Comparison of ENCODE assay signal across 21 cellular contexts in genomic region chr1:222652676-222653075, GRCh38. TPM values are rescaled to one million over a fixed set of nuclear protein-coding genes. Genes with fewer than 3 reads are reported as not detected.
DNase-seq lines count a peak whose midpoint lies in the region; ATAC-seq and TF ChIP-seq lines count a peak whose summit lies in the region.
"Had no signal": no experiment of that assay in that cellular context is flagged by ENCODE, and none has a peak within 500 bp of the region (broad histone marks: within the 10 kb centered on the region; RNA-seq: fewer than 3 reads in every experiment).

No MANE protein-coding gene starts in this region.

- H3K4me3 Mint-ChIP-seq in stimulated activated naive CD8-positive, alpha-beta T cell treated with anti-CD3 and anti-CD28 coated beads, Interleukin-15, amount 100 ng/mL, for 72 hours: peak overlapping the region; percentile 56 to 59
- H3K4me3 Mint-ChIP-seq: HFFc6 had no signal

- H3K4me1 ChIP-seq in effector memory CD4-positive, alpha-beta T cell (ENCODE audit: control insufficient read depth, insufficient read depth, low read length, poor library complexity, severe bottlenecking): peaks cover 13% of the 10 kb centered on the region
- H3K4me1 ChIP-seq in right lobe of liver (peaks cover 0 to 8% (median 0%) of the 10 kb centered on the region in 4 donors), gastrocnemius medialis (no peaks in the 10 kb centered on the region), heart left ventricle (peaks cover 0 to 18% (median 0%) of the 10 kb centered on the region in 12 donors)
- H3K4me1 ChIP-seq: foreskin keratinocyte, suprapubic skin had no signal

- H3K27me3 ChIP-seq in effector memory CD4-positive, alpha-beta T cell (replicated peaks; ENCODE audit: control insufficient read depth, insufficient read depth, low read length, poor library complexity, severe bottlenecking): no peaks in the 10 kb centered on the region
- H3K27me3 ChIP-seq in right lobe of liver (no peaks in the 10 kb centered on the region), gastrocnemius medialis (no peaks in the 10 kb centered on the region), heart left ventricle (no peaks in the 10 kb centered on the region)
- H3K27me3 ChIP-seq: foreskin keratinocyte, hepatocyte, suprapubic skin had no signal

- H3K27ac Mint-ChIP-seq in stimulated activated naive CD8-positive, alpha-beta T cell treated with anti-CD3 and anti-CD28 coated beads, Interleukin-15, amount 100 ng/mL, for 72 hours: peak overlapping the region in 1 of 2 donors; percentile 71
- H3K27ac Mint-ChIP-seq: HFFc6, progenitor cell of endocrine pancreas had no signal

- H3K9me3 ChIP-seq in effector memory CD4-positive, alpha-beta T cell (ENCODE audit: control insufficient read depth, low read length): no peaks in the 10 kb centered on the region
- H3K9me3 ChIP-seq in right lobe of liver (no peaks in the 10 kb centered on the region), gastrocnemius medialis (no peaks in the 10 kb centered on the region), heart left ventricle (no peaks in the 10 kb centered on the region)
- H3K9me3 ChIP-seq: left ventricle myocardium inferior, mucosa of descending colon, suprapubic skin had no signal

- no peak overlapping the region for H3K4me3 ChIP-seq in effector memory CD4-positive, alpha-beta T cell (ENCODE audit: insufficient read depth, low read depth, low read length, poor library complexity, severe bottlenecking)
- no peak overlapping the region for H3K4me3 ChIP-seq in right lobe of liver
- H3K4me3 ChIP-seq in gastrocnemius medialis: no peak overlapping the region
- H3K4me3 ChIP-seq in heart left ventricle: no peak overlapping the region
- H3K4me3 ChIP-seq: hepatocyte, left ventricle myocardium inferior, mucosa of descending colon, suprapubic skin had no signal

- H3K36me3 ChIP-seq in effector memory CD4-positive, alpha-beta T cell (ENCODE audit: control insufficient read depth, insufficient read depth, low read length): peaks cover 66% of the 10 kb centered on the region
- H3K36me3 ChIP-seq in right lobe of liver: peaks cover 10 to 85% (median 33%) of the 10 kb centered on the region in 4 donors
- H3K36me3 ChIP-seq in gastrocnemius medialis: peaks cover 6 to 89% of the 10 kb centered on the region in 2 donors
- H3K36me3 ChIP-seq in heart left ventricle: peaks cover 2 to 100% (median 99%) of the 10 kb centered on the region in 9 donors

- TF ChIP-seq CTCF in VCaP (conservative IDR thresholded peaks at IDR 0.05) (no peak), right lobe of liver (IDR thresholded peaks at IDR 0.05) (no peak), gastrocnemius medialis (IDR thresholded peaks at IDR 0.05 in 4 of 5, conservative IDR thresholded peaks at IDR 0.05 in 1 of 5) (no peak), heart left ventricle (IDR thresholded peaks at IDR 0.05) (no peak)

- intact Hi-C loops in right lobe of liver (cut with DNase I): no loop called here
- intact Hi-C loops in gastrocnemius medialis (cut with DNase I; ENCODE audit: low total_unique reads): no loop called here
- intact Hi-C loops in heart left ventricle (cut with DNase I): no loop called here

- H3K27ac ChIP-seq in VCaP: peak overlapping the region; percentile 10; the same call in 1 of the 2 replicates
- H3K27ac ChIP-seq in effector memory CD4-positive, alpha-beta T cell (ENCODE audit: insufficient read depth, low read length, poor library complexity, severe bottlenecking): peak overlapping the region; percentile 90
- H3K27ac ChIP-seq in right lobe of liver: no peak overlapping the region
- no peak overlapping the region for H3K27ac ChIP-seq in gastrocnemius medialis
- no peak overlapping the region for H3K27ac ChIP-seq in heart left ventricle
- H3K27ac ChIP-seq: foreskin keratinocyte, hepatocyte, left ventricle myocardium inferior, suprapubic skin had no signal

- WGBS in right lobe of liver (ENCODE audit: insufficient coverage, low coverage, low lambda C conversion rate, missing lambda C conversion rate): 92% methylated on average over 1 of the region's 1 CpG
- WGBS in heart left ventricle, 4 donors: 91 to 100% (median 95%) methylated on average over 1 of the region's 1 CpG

- peaks cover 67% of the 10 kb centered on the region for H3K4me1 Mint-ChIP-seq in stimulated activated naive CD8-positive, alpha-beta T cell treated with anti-CD3 and anti-CD28 coated beads, Interleukin-15, amount 100 ng/mL, for 72 hours

- no peak for DNase-seq in stimulated activated naive CD8-positive, alpha-beta T cell treated with anti-CD3 and anti-CD28 coated beads, Interleukin-15, amount 100 ng/mL, for 72 hours
- DNase-seq in stimulated activated naive CD8-positive, alpha-beta T cell treated with anti-CD3 and anti-CD28 coated beads, Interleukin-15, Interleukin-2, amounts not matched to agents 100 U/mL and 50 U/mL, for 24 hours: no peak
- DNase-seq in effector memory CD4-positive, alpha-beta T cell: no peak
- DNase-seq in right lobe of liver (no peak), gastrocnemius medialis (no peak), heart left ventricle (no peak)
- DNase-seq: activated gamma-delta T cell treated with Interleukin-2 at 50 U/mL for 16 hours, cerebellar nuclear complex, DMS79, foreskin keratinocyte, HFFc6, left ventricle myocardium inferior, NCI-H1694 treated with DMSO at 0.1 percent for 48 hours, NCI-H526 treated with DMSO at 0.1 percent for 48 hours, RPMI8226, T-helper 9 cell had no signal

- in situ Hi-C loops in gastrocnemius medialis (cut with MboI; ENCODE audit: low sequenced_read_pairs in 4 of 4): no loop called here

- ATAC-seq in stimulated activated naive CD8-positive, alpha-beta T cell treated with anti-CD3 and anti-CD28 coated beads, Interleukin-15, amount 100 ng/mL, for 72 hours: no peak
- ATAC-seq in stimulated activated naive CD8-positive, alpha-beta T cell treated with anti-CD3 and anti-CD28 coated beads, Interleukin-15, Interleukin-2, amounts not matched to agents 100 U/mL and 50 U/mL, for 24 hours: no peak
- ATAC-seq in right lobe of liver (no peak), gastrocnemius medialis (no peak), heart left ventricle (no peak)
- ATAC-seq: foreskin keratinocyte had no signal

- H3K9me3 Mint-ChIP-seq in stimulated activated naive CD8-positive, alpha-beta T cell treated with anti-CD3 and anti-CD28 coated beads, Interleukin-15, amount 100 ng/mL, for 72 hours: no peaks in the 10 kb centered on the region
- H3K9me3 Mint-ChIP-seq: HFFc6 had no signal

- no peak for TF ChIP-seq POLR2A in right lobe of liver (IDR thresholded peaks at IDR 0.05)
- no peak for TF ChIP-seq POLR2A in gastrocnemius medialis (IDR thresholded peaks at IDR 0.05)
- no peak for TF ChIP-seq POLR2A in heart left ventricle (IDR thresholded peaks at IDR 0.05)

- no peaks in the 10 kb centered on the region for H3K27me3 Mint-ChIP-seq in stimulated activated naive CD8-positive, alpha-beta T cell treated with anti-CD3 and anti-CD28 coated beads, Interleukin-15, amount 100 ng/mL, for 72 hours
- H3K27me3 Mint-ChIP-seq: progenitor cell of endocrine pancreas had no signal

RNA-seq across cellular contexts. Expression of gene MIA3, which starts 34.8 kb away (rescaled TPM):
- total RNA-seq in right lobe of liver (10 to 100 TPM; 40.6 to 89.6 (median 60.6) TPM), gastrocnemius medialis (10 to 100 TPM; 24.1 to 75.3 (median 47.9) TPM), heart left ventricle (10 to 100 TPM; 50.2 to 71.1 (median 61.4) TPM)
- 10 to 100 TPM; 20.2 to 48.6 TPM for polyA plus RNA-seq in heart left ventricle

RNA-seq across cellular contexts. Expression of gene AIDA, which starts 59.6 kb away (rescaled TPM):
- 10 to 100 TPM; 23.9 to 35.2 (median 29.8) TPM for total RNA-seq in right lobe of liver
- total RNA-seq in gastrocnemius medialis: 10 to 100 TPM; 19.6 to 32.8 (median 25.8) TPM
- total RNA-seq in heart left ventricle: 10 to 100 TPM; 29.9 to 73.7 (median 49.2) TPM
- 10 to 100 TPM; 29.0 to 45.1 TPM for polyA plus RNA-seq in heart left ventricle

RNA-seq across cellular contexts. Expression of gene BROX, which starts 59.7 kb away (rescaled TPM):
- total RNA-seq in right lobe of liver: 10 to 100 TPM; 13.3 to 24.3 (median 20.2) TPM
- 10 to 100 TPM; 40.7 to 80.2 (median 51.4) TPM for total RNA-seq in gastrocnemius medialis
- 10 to 100 TPM; 29.6 to 51.1 (median 36.7) TPM for total RNA-seq in heart left ventricle
- 10 to 100 TPM; 10.1 to 13.8 TPM for polyA plus RNA-seq in heart left ventricle

Comparison
In these comparisons a context has a peak if more than half of its experiments do, and no peak if none do; other contexts are left out.
1. H3K27ac ChIP-seq: peak in VCaP (single experiment) and effector memory CD4-positive, alpha-beta T cell (single experiment); none in right lobe of liver (0 of 3), gastrocnemius medialis (0 of 4) and heart left ventricle (0 of 12).